In genomic region chr3:100004931-100005330, GRCh38 we compare ENCODE assay signal across 18 cellular contexts.
A peak's percentile ranks its signal among the peaks of the same experiment; 100 is the strongest.
DNase-seq lines count a peak whose midpoint lies in the region; ATAC-seq, FAIRE-seq and TF ChIP-seq lines count a peak whose summit lies in the region.
"Had no signal": no experiment of that assay in that cellular context is flagged by ENCODE, and none has a peak within 500 bp of the region (broad histone marks: within the 10 kb centered on the region; RNA-seq: fewer than 3 reads in every experiment).

No MANE protein-coding gene starts in this region.

- H4K8ac ChIP-seq in IMR-90 (ENCODE audit: low read depth in 2 of 2, low read length in 2 of 2) = no peak overlapping the region
- no peak overlapping the region for H4K8ac ChIP-seq in mesenchymal stem cell (ENCODE audit: low read length)

- dilution Hi-C loops in IMR-90 (cut with HindIII; ENCODE audit: low sequenced_read_pairs, unreplicated experiment) = no loop called here

- peak overlapping the region; percentile 63; the same call in 1 of the 2 replicates for H2BK120ac ChIP-seq in IMR-90 (ENCODE audit: low read depth, low read length)
- no peak overlapping the region for H2BK120ac ChIP-seq in mesenchymal stem cell (ENCODE audit: low read depth, low read length)

- CTCF ChIA-PET in IMR-90 (lab: Yijun Ruan, JAX) = no interaction called here

- peak overlapping the region; percentile 58; the same call in 1 of the 2 replicates for H2BK20ac ChIP-seq in IMR-90 (ENCODE audit: low read depth, low read length)

- TF ChIP-seq POLR2A in IMR-90 (IDR thresholded peaks at IDR 0.05; ENCODE audit: low read depth, low read length) (no peak), testis (IDR thresholded peaks at IDR 0.05) (no peak)

- H3K56ac ChIP-seq in IMR-90 (ENCODE audit: extremely low read depth, insufficient read depth, low read length) = no peak overlapping the region

- no peak overlapping the region for H3K14ac ChIP-seq in IMR-90 (replicated peaks; ENCODE audit: low read depth, low read length)
- H3K14ac ChIP-seq in mesenchymal stem cell (ENCODE audit: low read length in 2 of 2) = no peak overlapping the region

- no peak for FAIRE-seq in small intestine (lab: Jason Lieb, UNC)
- FAIRE-seq: D721Med, HepG2 had no signal

- no peak overlapping the region for H2BK12ac ChIP-seq in mesenchymal stem cell (ENCODE audit: low read length in 2 of 2)

- POLR2A ChIA-PET in IMR-90 (lab: Charles Lee; ENCODE audit: unreplicated experiment) = no interaction called here

- H4K91ac ChIP-seq in IMR-90 (ENCODE audit: insufficient read depth, low read depth, low read length) (peak overlapping the region; percentile 28; the same call in 1 of the 2 replicates), mesenchymal stem cell (ENCODE audit: low read length) (no peak overlapping the region)

- no peak for TF ChIP-seq RAD21 in IMR-90 (IDR thresholded peaks at IDR 0.05; ENCODE audit: low read length)

- H3K79me1 ChIP-seq in IMR-90 (ENCODE audit: low read depth in 1 of 2, low read length in 2 of 2) (peaks cover 7 to 10% of the 10 kb centered on the region in 2 experiments; a peak in 3 of 4 replicates), mesenchymal stem cell (replicated peaks; ENCODE audit: low read length, poor library complexity, severe bottlenecking) (peaks cover 4% of the 10 kb centered on the region)

- H3K4me3 ChIP-seq in IMR-90 (ENCODE audit: insufficient read depth, low read depth, low read length) = no peak overlapping the region
- H3K4me3 ChIP-seq in colonic mucosa = no peak overlapping the region
- H3K4me3 ChIP-seq in mesenchymal stem cell (ENCODE audit: insufficient read depth in 1 of 2, low read depth in 1 of 2, low read length in 2 of 2) = no peak overlapping the region
- no peak overlapping the region for H3K4me3 ChIP-seq in small intestine (ENCODE audit: low read depth in 1 of 2, low read length in 2 of 2)
- no peak overlapping the region for H3K4me3 ChIP-seq in testis

- no peaks in the 10 kb centered on the region for H4K20me1 ChIP-seq in IMR-90 (ENCODE audit: insufficient read depth, low read length)

- no peak for ATAC-seq in IMR-90 (ENCODE audit: low read depth)
- ATAC-seq: HepG2 had no signal

- H2BK15ac ChIP-seq in IMR-90 (ENCODE audit: low read depth, low read length) (peak overlapping the region; percentile 62; the same call in 1 of the 3 replicates), mesenchymal stem cell (ENCODE audit: low read depth, poor library complexity, severe bottlenecking) (no peak overlapping the region)

- H2AFZ ChIP-seq in IMR-90 (replicated peaks; ENCODE audit: low read length, poor library complexity) = no peak overlapping the region
- H2AFZ ChIP-seq in mesenchymal stem cell (ENCODE audit: low read depth, low read length) = no peak overlapping the region

- no peak overlapping the region for H3K27ac ChIP-seq in IMR-90 (ENCODE audit: insufficient read depth, low read length)
- peak overlapping the region; percentile 8 for H3K27ac ChIP-seq in colonic mucosa
- no peak overlapping the region for H3K27ac ChIP-seq in mesenchymal stem cell (ENCODE audit: low read length, poor library complexity, severe bottlenecking)
- H3K27ac ChIP-seq in small intestine (ENCODE audit: low read depth in 1 of 2, low read length in 1 of 2) = peak overlapping the region in 1 of 2 donors; percentile 50
- H3K27ac ChIP-seq in testis = no peak overlapping the region

- H3K23ac ChIP-seq in IMR-90 (ENCODE audit: low read depth, low read length) (0 out of 2 replicates have a peak overlapping the region, but pooled peaks have one; percentile 8), mesenchymal stem cell (ENCODE audit: low read length in 2 of 2) (no peak overlapping the region)

- peak overlapping the region; percentile 28 for H2AK5ac ChIP-seq in IMR-90 (ENCODE audit: low read depth, low read length)
- H2AK5ac ChIP-seq in mesenchymal stem cell (ENCODE audit: low read length, severe bottlenecking) = peak overlapping the region; percentile 94

- H3K27me3 ChIP-seq in IMR-90 (ENCODE audit: control insufficient read depth, insufficient read depth, low read length) (no peaks in the 10 kb centered on the region), colonic mucosa (no peaks in the 10 kb centered on the region), mesenchymal stem cell (ENCODE audit: control insufficient read depth in 1 of 2, insufficient read depth in 1 of 2, low read length in 2 of 2) (no peaks in the 10 kb centered on the region), small intestine (ENCODE audit: control insufficient read depth in 2 of 2, insufficient read depth in 2 of 2, low read length in 2 of 2) (no peaks in the 10 kb centered on the region), testis (no peaks in the 10 kb centered on the region)
- H3K27me3 ChIP-seq: BE2C had no signal

- H3K4me2 ChIP-seq in IMR-90 (ENCODE audit: low read depth, low read length) = no peak overlapping the region
- H3K4me2 ChIP-seq in mesenchymal stem cell (ENCODE audit: low read length, poor library complexity, severe bottlenecking) = no peak overlapping the region

- intact Hi-C loops in IMR-90 (cut with micrococcal nuclease) (no loop called here), colonic mucosa (cut with DNase I) (no loop called here), testis (cut with DNase I; ENCODE audit: low total_unique reads) (no loop called here)

- no peak for TF ChIP-seq CTCF in IMR-90 (conservative IDR thresholded peaks at IDR 0.05; ENCODE audit: low read depth, low read length)
- no peak for TF ChIP-seq CTCF in colonic mucosa (IDR thresholded peaks at IDR 0.05)
- TF ChIP-seq CTCF in testis (IDR thresholded peaks at IDR 0.05) = no peak

- H3K18ac ChIP-seq in IMR-90 (ENCODE audit: low read depth, low read length) = peak overlapping the region; percentile 63
- H3K18ac ChIP-seq in mesenchymal stem cell (ENCODE audit: low read depth in 1 of 2, low read length in 2 of 2) = peak overlapping the region in 1 of 2 experiments; percentile 75

- no CpG with 5 or more reads among the region's 1 CpG for WGBS in IMR-90 (ENCODE audit: extremely low coverage in 2 of 2, insufficient read length in 1 of 2), 2 experiments
- no CpG with 5 or more reads among the region's 1 CpG for WGBS in mesenchymal stem cell
- WGBS in small intestine, 3 donors = 33 to 62% (median 52%) methylated on average over 1 of the region's 1 CpG
- WGBS in testis, 2 donors = 74 to 94% methylated on average over 1 of the region's 1 CpG

- DNase-seq in IMR-90 (no peak), colonic mucosa (no peak), mesenchymal stem cell (no peak), small intestine (peak; percentile 10), SIG-M5 treated with dmso at 0.1 percent for 504 hours (lab: John Stamatoyannopoulos, UW; ENCODE audit: unreplicated experiment) (no peak), testis (no peak)
- no peak for DNase-seq in stimulated activated naive CD4-positive, alpha-beta T cell treated with Interleukin-2 at 50 U/mL for 16 hours (lab: John Stamatoyannopoulos, UW)
- DNase-seq: BE2C; CD4-positive, alpha-beta memory T cell; GF-D8; GOT3; MM.1S; NCI-H1105; NCI-H187; NCI-H748 treated with DMSO at 0.1 percent for 48 hours; SHP77 treated with DMSO at 0.1 percent for 48 hours had no signal

- H3K36me3 ChIP-seq in IMR-90 (ENCODE audit: control insufficient read depth, insufficient read depth, low read length) (no peaks in the 10 kb centered on the region), colonic mucosa (no peaks in the 10 kb centered on the region), mesenchymal stem cell (ENCODE audit: control insufficient read depth in 1 of 2, insufficient read depth in 2 of 2, low read depth in 1 of 2, low read length in 2 of 2) (no peaks in the 10 kb centered on the region), small intestine (ENCODE audit: control insufficient read depth in 2 of 2, insufficient read depth in 2 of 2, low read length in 2 of 2) (no peaks in the 10 kb centered on the region), testis (ENCODE audit: low read depth, missing control alignments) (no peaks in the 10 kb centered on the region)
- H3K36me3 ChIP-seq: BE2C had no signal

- H3K9ac ChIP-seq in IMR-90 (ENCODE audit: low read depth, low read length) (no peak overlapping the region), colonic mucosa (ENCODE audit: low read depth in 2 of 2, low read length in 2 of 2) (no peak overlapping the region), mesenchymal stem cell (ENCODE audit: low read length) (no peak overlapping the region)

- peak overlapping the region; percentile 53 for H4K5ac ChIP-seq in IMR-90 (ENCODE audit: low read depth, low read length)

- H3K4ac ChIP-seq in IMR-90 (ENCODE audit: low read depth, low read length) (peak overlapping the region; percentile 20; the same call in 1 of the 2 replicates), mesenchymal stem cell (ENCODE audit: low read depth in 1 of 2, low read length in 2 of 2) (no peak overlapping the region)

- BruUV-seq in IMR-90 (replicated peaks; lab: Mats Ljungman, UMichigan) = no TSS peak

- H3K9me3 ChIP-seq in IMR-90 (ENCODE audit: control insufficient read depth, insufficient read depth, low read length) (no peaks in the 10 kb centered on the region), colonic mucosa (no peaks in the 10 kb centered on the region), mesenchymal stem cell (ENCODE audit: control insufficient read depth, low read length) (no peaks in the 10 kb centered on the region), small intestine (ENCODE audit: control insufficient read depth, low read depth) (no peaks in the 10 kb centered on the region), testis (no peaks in the 10 kb centered on the region)
- H3K9me3 ChIP-seq: BE2C had no signal

- H3K4me1 ChIP-seq in IMR-90 (ENCODE audit: control insufficient read depth, insufficient read depth, low read length) (peaks cover 11% of the 10 kb centered on the region), colonic mucosa (peaks cover 9% of the 10 kb centered on the region), mesenchymal stem cell (ENCODE audit: control insufficient read depth, insufficient read depth, low read depth, low read length) (peaks cover 2% of the 10 kb centered on the region), small intestine (ENCODE audit: control insufficient read depth in 2 of 2, insufficient read depth in 1 of 2, low read depth in 1 of 2, low read length in 1 of 2) (peaks cover 0 to 18% of the 10 kb centered on the region in 2 donors), testis (no peaks in the 10 kb centered on the region)

- no peak overlapping the region for H2AK9ac ChIP-seq in IMR-90 (replicated peaks; ENCODE audit: low read depth, low read length, poor library complexity)

- in situ Hi-C loops in IMR-90 (cut with MboI; ENCODE audit: low sequenced_read_pairs) = no loop called here

- peaks cover 13% of the 10 kb centered on the region; the same call in 1 of the 2 replicates for H3K9me1 ChIP-seq in IMR-90 (ENCODE audit: insufficient read depth, low read length)

- H2BK5ac ChIP-seq in IMR-90 (ENCODE audit: low read depth, low read length, poor library complexity, severe bottlenecking) (no peak overlapping the region), mesenchymal stem cell (ENCODE audit: low read depth, low read length, poor library complexity, severe bottlenecking) (no peak overlapping the region)
